11 cellular contexts compared by ENCODE assay signal in genomic region chr12:124289634-124290600, GRCh38. TPM values are rescaled to one million over a fixed set of nuclear protein-coding genes. Genes with fewer than 3 reads are reported as not detected.
A peak's percentile ranks its signal among the peaks of the same experiment; 100 is the strongest.
DNase-seq lines count a peak whose midpoint lies in the region; ATAC-seq and TF ChIP-seq lines count a peak whose summit lies in the region.
"Had no signal": no experiment of that assay in that cellular context is flagged by ENCODE, and none has a peak within 500 bp of the region (broad histone marks: within the 10 kb centered on the region; RNA-seq: fewer than 3 reads in every experiment).

No MANE protein-coding gene starts in this region.

- no peak for DNase-seq in activated CD8-positive, alpha-beta T cell treated with anti-CD3 and anti-CD28 coated beads, Interleukin-2, amount 10 ng/mL, durations not matched to agents 7 days and 5 days
- DNase-seq in activated CD8-positive, alpha-beta T cell treated with anti-CD3 and anti-CD28 coated beads for 36 hours = no peak
- DNase-seq in brain microvascular endothelial cell (peak; percentile 5), left lung (peak in 1 of 2 donors; percentile 53), GM13977 (ENCODE audit: low spot score) (no peak), SW480 (ENCODE audit: low spot score) (no peak), SKM-1 (lab: John Stamatoyannopoulos, UW; ENCODE audit: unreplicated experiment) (no peak), progenitor cell of endocrine pancreas (ENCODE audit: low spot score, unreplicated experiment) (no peak)
- DNase-seq: T-helper 1 cell had no signal

- H3K27me3 ChIP-seq in brain microvascular endothelial cell (replicated peaks) (peaks cover 17% of the 10 kb centered on the region), left lung (peaks cover 0 to 15% of the 10 kb centered on the region in 2 donors)

- H3K36me3 Mint-ChIP-seq in activated CD8-positive, alpha-beta T cell treated with anti-CD3 and anti-CD28 coated beads, Interleukin-2, amount 10 ng/mL, durations not matched to agents 7 days and 5 days (ENCODE audit: low read depth) = no peaks in the 10 kb centered on the region
- no peaks in the 10 kb centered on the region for H3K36me3 Mint-ChIP-seq in activated CD8-positive, alpha-beta T cell treated with anti-CD3 and anti-CD28 coated beads for 36 hours (ENCODE audit: low read depth)
- H3K36me3 Mint-ChIP-seq in progenitor cell of endocrine pancreas (ENCODE audit: insufficient read depth) = peaks cover 2% of the 10 kb centered on the region

- in situ Hi-C loops in brain microvascular endothelial cell (cut with HindIII; ENCODE audit: low pct_ligation_motif_present, low sequenced_read_pairs) = no loop called here
- in situ Hi-C loops in GM13977 (cut with MboI; ENCODE audit: low pct_unique_long_range_greater_than_20kb, low sequenced_read_pairs, unreplicated experiment) = no loop called here

- H3K36me3 ChIP-seq in brain microvascular endothelial cell (replicated peaks) (no peaks in the 10 kb centered on the region), left lung (no peaks in the 10 kb centered on the region)

- intact Hi-C loops in activated CD8-positive, alpha-beta T cell treated with anti-CD3 and anti-CD28 coated beads for 36 hours (cut with micrococcal nuclease) = no loop called here
- intact Hi-C loops in left lung (cut with DNase I) = no loop called here

- H3K9me3 ChIP-seq in left lung = peaks cover 0 to 3% of the 10 kb centered on the region in 2 donors

- H3K27ac Mint-ChIP-seq in activated CD8-positive, alpha-beta T cell treated with anti-CD3 and anti-CD28 coated beads, Interleukin-2, amount 10 ng/mL, durations not matched to agents 7 days and 5 days = peak overlapping the region; percentile 10
- no peak overlapping the region for H3K27ac Mint-ChIP-seq in activated CD8-positive, alpha-beta T cell treated with anti-CD3 and anti-CD28 coated beads for 36 hours
- H3K27ac Mint-ChIP-seq in progenitor cell of endocrine pancreas = no peak overlapping the region
- H3K27ac Mint-ChIP-seq: IgD-negative memory B cell had no signal

- no peak overlapping the region for H3K27ac ChIP-seq in brain microvascular endothelial cell
- H3K27ac ChIP-seq in left lung = no peak overlapping the region

- H3K4me1 Mint-ChIP-seq in activated CD8-positive, alpha-beta T cell treated with anti-CD3 and anti-CD28 coated beads, Interleukin-2, amount 10 ng/mL, durations not matched to agents 7 days and 5 days (ENCODE audit: low read depth) = no peaks in the 10 kb centered on the region
- no peaks in the 10 kb centered on the region for H3K4me1 Mint-ChIP-seq in activated CD8-positive, alpha-beta T cell treated with anti-CD3 and anti-CD28 coated beads for 36 hours (ENCODE audit: low read depth)
- peaks cover 21% of the 10 kb centered on the region for H3K4me1 Mint-ChIP-seq in progenitor cell of endocrine pancreas (ENCODE audit: low read depth)

- H3K9me3 Mint-ChIP-seq in activated CD8-positive, alpha-beta T cell treated with anti-CD3 and anti-CD28 coated beads, Interleukin-2, amount 10 ng/mL, durations not matched to agents 7 days and 5 days (ENCODE audit: insufficient read depth) = no peaks in the 10 kb centered on the region
- peaks cover 6% of the 10 kb centered on the region for H3K9me3 Mint-ChIP-seq in activated CD8-positive, alpha-beta T cell treated with anti-CD3 and anti-CD28 coated beads for 36 hours
- peaks cover 4% of the 10 kb centered on the region for H3K9me3 Mint-ChIP-seq in progenitor cell of endocrine pancreas (ENCODE audit: low read depth)

- no peak for TF ChIP-seq CTCF in activated CD8-positive, alpha-beta T cell treated with anti-CD3 and anti-CD28 coated beads for 36 hours (IDR thresholded peaks at IDR 0.05)
- TF ChIP-seq CTCF in brain microvascular endothelial cell (IDR thresholded peaks at IDR 0.05; ENCODE audit: low read depth, low read length, missing control alignments) (no peak), left lung (IDR thresholded peaks at IDR 0.05) (no peak), GM13977 (IDR thresholded peaks at IDR 0.05; ENCODE audit: extremely low read depth, insufficient read depth, missing control alignments) (no peak), progenitor cell of endocrine pancreas (IDR thresholded peaks at IDR 0.05; ENCODE audit: unreplicated experiment) (no peak)

- no peak for ATAC-seq in activated CD8-positive, alpha-beta T cell treated with anti-CD3 and anti-CD28 coated beads, Interleukin-2, amount 10 ng/mL, durations not matched to agents 7 days and 5 days
- ATAC-seq in activated CD8-positive, alpha-beta T cell treated with anti-CD3 and anti-CD28 coated beads for 36 hours = no peak
- ATAC-seq in left lung = peak; percentile 81

- CTCF ChIA-PET in activated CD8-positive, alpha-beta T cell treated with anti-CD3 and anti-CD28 coated beads, Interleukin-2, amount 10 ng/mL, durations not matched to agents 7 days and 5 days (lab: Charles Lee) = no interaction called here
- CTCF ChIA-PET in activated CD8-positive, alpha-beta T cell treated with anti-CD3 and anti-CD28 coated beads for 36 hours (lab: Charles Lee) = no interaction called here

- H3K27me3 Mint-ChIP-seq in activated CD8-positive, alpha-beta T cell treated with anti-CD3 and anti-CD28 coated beads, Interleukin-2, amount 10 ng/mL, durations not matched to agents 7 days and 5 days (ENCODE audit: low read depth) = peaks cover 23% of the 10 kb centered on the region
- peaks cover 12% of the 10 kb centered on the region for H3K27me3 Mint-ChIP-seq in activated CD8-positive, alpha-beta T cell treated with anti-CD3 and anti-CD28 coated beads for 36 hours
- peaks cover 13% of the 10 kb centered on the region for H3K27me3 Mint-ChIP-seq in progenitor cell of endocrine pancreas

- POLR2A ChIA-PET in activated CD8-positive, alpha-beta T cell treated with anti-CD3 and anti-CD28 coated beads, Interleukin-2, amount 10 ng/mL, durations not matched to agents 7 days and 5 days (lab: Charles Lee) = no interaction called here
- POLR2A ChIA-PET in activated CD8-positive, alpha-beta T cell treated with anti-CD3 and anti-CD28 coated beads for 36 hours (lab: Charles Lee) = no interaction called here

- H3K4me3 ChIP-seq in brain microvascular endothelial cell (ENCODE audit: low read depth, low read length) (no peak overlapping the region), left lung (no peak overlapping the region)

- peaks cover 8 to 11% of the 10 kb centered on the region in 2 donors for H3K4me1 ChIP-seq in left lung

- H3K4me3 Mint-ChIP-seq in activated CD8-positive, alpha-beta T cell treated with anti-CD3 and anti-CD28 coated beads, Interleukin-2, amount 10 ng/mL, durations not matched to agents 7 days and 5 days = no peak overlapping the region
- no peak overlapping the region for H3K4me3 Mint-ChIP-seq in activated CD8-positive, alpha-beta T cell treated with anti-CD3 and anti-CD28 coated beads for 36 hours
- no peak overlapping the region for H3K4me3 Mint-ChIP-seq in progenitor cell of endocrine pancreas (ENCODE audit: low read depth)
- H3K4me3 Mint-ChIP-seq: IgD-negative memory B cell had no signal

RNA-seq across cellular contexts. Expression of gene RFLNA, which starts 5.0 kb away (rescaled TPM):
- total RNA-seq in activated CD8-positive, alpha-beta T cell treated with anti-CD3 and anti-CD28 coated beads, Interleukin-2, amount 10 ng/mL, durations not matched to agents 7 days and 5 days = not detected
- total RNA-seq in activated CD8-positive, alpha-beta T cell treated with anti-CD3 and anti-CD28 coated beads for 36 hours = not detected
- 1 to 10 TPM; 1.4 to 2.0 TPM for total RNA-seq in left lung
- 19.0 and 20.8 TPM in 2 replicates for total RNA-seq in progenitor cell of endocrine pancreas
- total RNA-seq: NCI-H460 had no signal
